Comparison of ENCODE assay signal across 1 cellular context in the genomic region with DNA sequence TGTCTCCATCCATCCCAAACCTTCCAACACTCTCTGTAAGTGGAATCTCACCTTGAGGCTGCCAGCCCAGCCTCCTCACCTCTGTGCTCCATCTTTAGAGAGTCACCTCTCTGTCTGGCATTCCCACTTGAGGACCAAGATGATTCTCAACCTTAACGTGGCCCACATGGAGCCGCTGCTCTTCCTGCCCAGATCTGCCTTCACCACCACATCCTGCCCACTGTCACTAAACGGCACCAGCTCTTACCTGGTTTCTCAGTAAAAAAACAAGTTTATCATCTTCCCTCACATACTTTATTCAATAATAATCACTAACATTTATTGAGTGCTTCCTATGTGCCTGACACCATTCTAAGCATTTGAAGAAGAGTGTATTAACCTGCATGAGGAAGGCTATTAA.
TF ChIP-seq lines count a peak whose summit lies in the region.

No MANE protein-coding gene starts in this region.

TF ChIP-seq in GM12891, 5 proteins besides CTCF, POLR2A, EP300 and RAD21:
- TF ChIP-seq POLR2AphosphoS5 (IDR thresholded peaks at IDR 0.05; ENCODE audit: low read depth, low read length), result no peak
- TF ChIP-seq PAX5 (IDR thresholded peaks at IDR 0.05; ENCODE audit: insufficient read depth, low read length, severe bottlenecking), result no peak
TF ChIP-seq in GM12891: peak in this region for 0.
